Comparison of ENCODE assay signal across 8 cellular contexts in genomic region chr10:74151057-74151878, GRCh38. TPM values are rescaled to one million over a fixed set of nuclear protein-coding genes. Genes with fewer than 3 reads are reported as not detected.
DNase-seq lines count a peak whose midpoint lies in the region; ATAC-seq and TF ChIP-seq lines count a peak whose summit lies in the region.

Gene ADK (plus strand): TSS chr10:74151221. CDS start chr10:74151279, 58 bp downstream.

- peak within 1 kb of the TSS; percentile 84 for H3K4me3 ChIP-seq in fibroblast of mammary gland (ENCODE audit: control insufficient read depth, low read depth, low read length)

- CTCF ChIA-PET in RWPE1 (lab: Yijun Ruan, JAX) = interaction anchor here (0.5 to 1.2 kb wide), 2 partner anchors 38 to 81 kb away, joined by 3 to 4 read pairs; no protein-coding TSS in a partner anchor

- no peaks in the 10 kb centered on the region for H3K36me3 Mint-ChIP-seq in IgD-negative memory B cell
- H3K36me3 Mint-ChIP-seq in activated T-helper 17 cell treated with anti-CD3 and anti-CD28 coated beads, Interleukin-2, amount 50 U/mL, for 72 hours (ENCODE audit: low read depth) = peaks cover 20% of the 10 kb centered on the region
- H3K36me3 Mint-ChIP-seq in natural killer cell treated with Interleukin-12 subunit alpha and Interleukin-12 subunit beta and Interleukin-15 and Interleukin-18, amount 100 ng/mL, for 72 hours = peaks cover 10% of the 10 kb centered on the region

- DNase-seq in DMS79 treated with DMSO at 0.1 percent for 48 hours (lab: John Stamatoyannopoulos, UW) (peak; percentile 87), RWPE1 (ENCODE audit: low spot score) (peak; percentile 100), fibroblast of mammary gland (ENCODE audit: low read depth) (peak; percentile 96)
- peak; percentile 99 for DNase-seq in natural killer cell treated with Interleukin-12 subunit alpha and Interleukin-12 subunit beta and Interleukin-15 and Interleukin-18, amount 100 ng/mL, for 72 hours (ENCODE audit: low spot score)
- DNase-seq in stimulated activated naive CD8-positive, alpha-beta T cell treated with anti-CD3 and anti-CD28 coated beads, Interleukin-15, Interleukin-2, amounts not matched to agents 100 U/mL and 50 U/mL, for 24 hours = peak; percentile 100

- peaks cover 29 to 39% (median 37%) of the 10 kb centered on the region in 3 donors for H3K4me1 Mint-ChIP-seq in IgD-negative memory B cell
- peaks cover 14% of the 10 kb centered on the region for H3K4me1 Mint-ChIP-seq in activated T-helper 17 cell treated with anti-CD3 and anti-CD28 coated beads, Interleukin-2, amount 50 U/mL, for 72 hours
- H3K4me1 Mint-ChIP-seq in natural killer cell treated with Interleukin-12 subunit alpha and Interleukin-12 subunit beta and Interleukin-15 and Interleukin-18, amount 100 ng/mL, for 72 hours (ENCODE audit: low read depth in 2 of 2) = peaks cover 15 to 29% of the 10 kb centered on the region in 2 donors

- no peaks in the 10 kb centered on the region for H3K9me3 Mint-ChIP-seq in IgD-negative memory B cell
- no peaks in the 10 kb centered on the region for H3K9me3 Mint-ChIP-seq in activated T-helper 17 cell treated with anti-CD3 and anti-CD28 coated beads, Interleukin-2, amount 50 U/mL, for 72 hours
- H3K9me3 Mint-ChIP-seq in natural killer cell treated with Interleukin-12 subunit alpha and Interleukin-12 subunit beta and Interleukin-15 and Interleukin-18, amount 100 ng/mL, for 72 hours = no peaks in the 10 kb centered on the region

- H3K27ac Mint-ChIP-seq in IgD-negative memory B cell = peak within 1 kb of the TSS; percentile 23 to 89 (median 50)
- H3K27ac Mint-ChIP-seq in activated T-helper 17 cell treated with anti-CD3 and anti-CD28 coated beads, Interleukin-2, amount 50 U/mL, for 72 hours = no peak within 1 kb of the TSS
- H3K27ac Mint-ChIP-seq in natural killer cell treated with Interleukin-12 subunit alpha and Interleukin-12 subunit beta and Interleukin-15 and Interleukin-18, amount 100 ng/mL, for 72 hours = no peak within 1 kb of the TSS

- peak; percentile 37 for TF ChIP-seq CTCF in RWPE1 (conservative IDR thresholded peaks at IDR 0.05; ENCODE audit: low read depth)
- no peak for TF ChIP-seq CTCF in fibroblast of mammary gland (conservative IDR thresholded peaks at IDR 0.05; ENCODE audit: control insufficient read depth, insufficient read depth, low read depth, low read length)

- no peaks in the 10 kb centered on the region for H3K27me3 Mint-ChIP-seq in IgD-negative memory B cell
- H3K27me3 Mint-ChIP-seq in activated T-helper 17 cell treated with anti-CD3 and anti-CD28 coated beads, Interleukin-2, amount 50 U/mL, for 72 hours = no peaks in the 10 kb centered on the region
- no peaks in the 10 kb centered on the region for H3K27me3 Mint-ChIP-seq in natural killer cell treated with Interleukin-12 subunit alpha and Interleukin-12 subunit beta and Interleukin-15 and Interleukin-18, amount 100 ng/mL, for 72 hours

- ATAC-seq in GM21529 (IDR thresholded peaks at IDR 0.05; ENCODE audit: unreplicated experiment) = peak; percentile 82
- ATAC-seq in activated T-helper 17 cell treated with anti-CD3 and anti-CD28 coated beads, Interleukin-2, amount 50 U/mL, for 72 hours (replicated peaks) = peak; percentile 96
- ATAC-seq in natural killer cell treated with Interleukin-12 subunit alpha and Interleukin-12 subunit beta and Interleukin-15 and Interleukin-18, amount 100 ng/mL, for 72 hours = peak; percentile 99 to 100
- ATAC-seq in stimulated activated naive CD8-positive, alpha-beta T cell treated with anti-CD3 and anti-CD28 coated beads, Interleukin-15, Interleukin-2, amounts not matched to agents 100 U/mL and 50 U/mL, for 24 hours = peak; percentile 96

- POLR2A ChIA-PET in RWPE1 (lab: Yijun Ruan, JAX; ENCODE audit: low non-redundant PET) = interaction anchor here (0.9 kb wide), 1 partner anchor 25 kb away, joined by 8 read pairs; no protein-coding TSS in a partner anchor

- peak within 1 kb of the TSS; percentile 87 for H3K27ac ChIP-seq in RWPE1

- no peak within 1 kb of the TSS for H3K4me3 Mint-ChIP-seq in IgD-negative memory B cell
- no peak within 1 kb of the TSS for H3K4me3 Mint-ChIP-seq in activated T-helper 17 cell treated with anti-CD3 and anti-CD28 coated beads, Interleukin-2, amount 50 U/mL, for 72 hours
- H3K4me3 Mint-ChIP-seq in natural killer cell treated with Interleukin-12 subunit alpha and Interleukin-12 subunit beta and Interleukin-15 and Interleukin-18, amount 100 ng/mL, for 72 hours = no peak within 1 kb of the TSS

RNA-seq across cellular contexts. Expression of gene ADK, which starts in this region (rescaled TPM):
- 196 TPM for polyA plus RNA-seq in IgD-negative memory B cell
- 10 to 100 TPM; 51.4 to 72.1 TPM for total RNA-seq in activated T-helper 17 cell treated with anti-CD3 and anti-CD28 coated beads, Interleukin-2, amount 50 U/mL, for 72 hours
- 10 to 100 TPM; 18.9 to 49.5 TPM for total RNA-seq in natural killer cell treated with Interleukin-12 subunit alpha and Interleukin-12 subunit beta and Interleukin-15 and Interleukin-18, amount 100 ng/mL, for 72 hours

Comparison
In these comparisons a context has a peak if more than half of its experiments do, and no peak if none do; other contexts are left out.
1. Peak in every context shown above with its lines: DNase-seq, ATAC-seq, H3K4me3 ChIP-seq and H3K27ac ChIP-seq.
2. H3K27ac Mint-ChIP-seq: peak in IgD-negative memory B cell (3 of 3); none in activated T-helper 17 cell treated with anti-CD3 and anti-CD28 coated beads, Interleukin-2, amount 50 U/mL, for 72 hours (single experiment) and natural killer cell treated with Interleukin-12 subunit alpha and Interleukin-12 subunit beta and Interleukin-15 and Interleukin-18, amount 100 ng/mL, for 72 hours (0 of 2).